ENCODE assay signal across 1 cellular context in the genomic region with DNA sequence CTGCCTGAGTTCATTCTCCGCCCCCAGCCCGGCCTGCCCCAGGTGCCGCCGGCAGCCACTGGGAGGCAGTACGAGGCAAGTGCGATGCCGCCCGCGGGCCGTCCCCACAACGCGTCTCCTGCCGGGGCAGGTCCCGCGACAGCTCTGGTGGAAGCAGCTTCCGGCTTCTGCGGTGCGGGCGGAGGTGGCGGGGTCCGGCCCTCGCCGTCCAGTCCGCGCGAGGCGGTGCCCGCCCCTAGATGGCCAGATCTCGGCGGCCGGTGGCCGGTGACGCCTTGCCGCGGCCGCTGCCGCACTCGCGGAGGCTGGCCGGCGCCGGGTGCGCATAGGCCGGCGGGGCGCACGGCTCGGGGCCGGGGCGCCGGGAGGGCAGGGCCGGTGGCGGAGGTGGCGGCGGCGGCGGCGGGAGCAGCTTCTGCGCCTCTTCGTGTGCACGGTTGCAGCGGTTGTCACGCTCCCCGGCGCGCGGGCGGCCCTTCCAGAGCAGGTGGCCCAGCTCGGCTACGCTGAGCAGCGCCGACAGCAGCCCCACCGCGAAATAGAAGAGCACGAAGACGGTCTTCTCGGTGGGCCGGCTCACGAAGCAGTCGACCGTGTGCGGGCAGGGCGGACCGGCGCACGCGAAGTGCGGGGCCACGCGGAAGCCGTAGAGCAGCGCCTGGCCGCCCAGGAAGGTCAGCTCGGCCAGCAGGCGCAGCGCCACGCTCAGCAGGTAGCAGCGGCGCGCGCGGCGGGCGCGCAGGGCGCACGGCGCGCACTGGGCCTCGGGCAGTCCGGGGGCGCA.
TF ChIP-seq lines count a peak whose summit lies in the region.

No MANE protein-coding gene starts in this region.

TF ChIP-seq in endothelial cell of umbilical vein, 7 proteins besides CTCF, POLR2A, EP300 and RAD21:
- TF ChIP-seq JUN (IDR thresholded peaks at IDR 0.05; ENCODE audit: borderline replicate concordance, insufficient read depth, insufficient read length, low read depth) (no peak), POLR2AphosphoS5 (IDR thresholded peaks at IDR 0.05; ENCODE audit: insufficient read depth, low read depth, low read length) (peak; percentile 24), EZH2 (IDR thresholded peaks at IDR 0.05; ENCODE audit: borderline replicate concordance, low read depth, low read length, severe bottlenecking) (no peak)
- TF ChIP-seq, protein P1, sequence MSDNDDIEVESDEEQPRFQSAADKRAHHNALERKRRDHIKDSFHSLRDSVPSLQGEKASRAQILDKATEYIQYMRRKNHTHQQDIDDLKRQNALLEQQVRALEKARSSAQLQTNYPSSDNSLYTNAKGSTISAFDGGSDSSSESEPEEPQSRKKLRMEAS (IDR thresholded peaks at IDR 0.05; ENCODE audit: insufficient read depth, insufficient read length): peak; percentile 64
